Comparison of ENCODE assay signal across 8 cellular contexts in genomic region chr15:92391640-92392039, GRCh38. TPM values are rescaled to one million over a fixed set of nuclear protein-coding genes. Genes with fewer than 3 reads are reported as not detected.
DNase-seq lines count a peak whose midpoint lies in the region; ATAC-seq and TF ChIP-seq lines count a peak whose summit lies in the region.

No MANE protein-coding gene starts in this region.

- no peaks in the 10 kb centered on the region for H3K9me2 ChIP-seq in OCI-LY7 (ENCODE audit: insufficient read depth, low read length)

- H3K36me3 Mint-ChIP-seq in CD4-positive, alpha-beta T cell (ENCODE audit: low read depth): no peaks in the 10 kb centered on the region

- TF ChIP-seq CTCF in C4-2B (conservative IDR thresholded peaks at IDR 0.05): peak; percentile 77
- TF ChIP-seq CTCF in OCI-LY7 (conservative IDR thresholded peaks at IDR 0.05; ENCODE audit: low read length): peak; percentile 64
- TF ChIP-seq CTCF in cardiac muscle cell (IDR thresholded peaks at IDR 0.05; ENCODE audit: low read depth, low read length): peak; percentile 28
- no peak for TF ChIP-seq CTCF in lower lobe of right lung (IDR thresholded peaks at IDR 0.05)
- TF ChIP-seq CTCF in CD4-positive, alpha-beta T cell (IDR thresholded peaks at IDR 0.05): no peak

- H3K27me3 ChIP-seq in cardiac muscle cell: peaks cover 28% of the 10 kb centered on the region
- H3K27me3 ChIP-seq in lower lobe of right lung (ENCODE audit: low read depth): peaks cover 74% of the 10 kb centered on the region
- H3K27me3 ChIP-seq in CD4-positive, alpha-beta T cell (ENCODE audit: control insufficient read depth, insufficient read depth, low read length): peaks cover 78% of the 10 kb centered on the region

- H3K4me1 Mint-ChIP-seq in CD4-positive, alpha-beta T cell (ENCODE audit: low read depth): no peaks in the 10 kb centered on the region

- DNase-seq in OCI-LY7 (ENCODE audit: low spot score) (peak; percentile 18), cardiac muscle cell (ENCODE audit: low read depth in 1 of 2, low spot score in 1 of 2) (peak in 1 of 2 donors; percentile 23), lower lobe of right lung (no peak)
- DNase-seq in CD4-positive, alpha-beta T cell: no peak
- no peak for DNase-seq in activated effector memory CD4-positive, alpha-beta T cell treated with anti-CD3 and anti-CD28 coated beads, Interleukin-2, amount 50 U/mL, for 16 hours

- intact Hi-C loops in OCI-LY7 (cut with micrococcal nuclease; ENCODE audit: unreplicated experiment) (no loop called here), lower lobe of right lung (cut with DNase I) (no loop called here)
- intact Hi-C loops in CD4-positive, alpha-beta T cell (cut with DNase I, micrococcal nuclease): no loop called here

- H2AFZ ChIP-seq in OCI-LY7 (ENCODE audit: low read length): no peak overlapping the region

- CTCF ChIA-PET in OCI-LY7 (lab: Charles Lee; ENCODE audit: unreplicated experiment): no interaction called here
- CTCF ChIA-PET in CD4-positive, alpha-beta T cell (lab: Charles Lee): no interaction called here

- H3K27me3 Mint-ChIP-seq in CD4-positive, alpha-beta T cell: peaks cover 81% of the 10 kb centered on the region

- no peak overlapping the region for H3K4me3 Mint-ChIP-seq in CD4-positive, alpha-beta T cell

- H3K9me3 ChIP-seq in OCI-LY7 (ENCODE audit: low read length) (no peaks in the 10 kb centered on the region), cardiac muscle cell (ENCODE audit: low read depth) (no peaks in the 10 kb centered on the region), lower lobe of right lung (no peaks in the 10 kb centered on the region)
- H3K9me3 ChIP-seq in CD4-positive, alpha-beta T cell (ENCODE audit: control insufficient read depth, low read length): no peaks in the 10 kb centered on the region

- ATAC-seq in GM19467 (IDR thresholded peaks at IDR 0.05; ENCODE audit: unreplicated experiment): peak; percentile 51
- no peak for ATAC-seq in HG02852 (IDR thresholded peaks at IDR 0.05; ENCODE audit: unreplicated experiment)
- ATAC-seq in lower lobe of right lung: no peak
- ATAC-seq in CD4-positive, alpha-beta T cell (ENCODE audit: poor library complexity): no peak

- H3K4me3 ChIP-seq in OCI-LY7 (ENCODE audit: low read depth, low read length, poor library complexity, severe bottlenecking) (no peak overlapping the region), cardiac muscle cell (no peak overlapping the region), lower lobe of right lung (no peak overlapping the region)

- H3K27ac ChIP-seq in C4-2B (no peak overlapping the region), OCI-LY7 (ENCODE audit: low read depth, low read length, poor library complexity, severe bottlenecking) (no peak overlapping the region), cardiac muscle cell (no peak overlapping the region), lower lobe of right lung (no peak overlapping the region)
- H3K27ac ChIP-seq in CD4-positive, alpha-beta T cell (ENCODE audit: low read depth, low read length): no peak overlapping the region

- H3K27ac Mint-ChIP-seq in CD4-positive, alpha-beta T cell: no peak overlapping the region

- H3K4me1 ChIP-seq in OCI-LY7 (ENCODE audit: insufficient read depth, low read length, poor library complexity, severe bottlenecking): no peaks in the 10 kb centered on the region
- H3K4me1 ChIP-seq in cardiac muscle cell (ENCODE audit: low read depth): peaks cover 5% of the 10 kb centered on the region
- peaks cover 10% of the 10 kb centered on the region for H3K4me1 ChIP-seq in lower lobe of right lung

- no peaks in the 10 kb centered on the region for H3K36me3 ChIP-seq in OCI-LY7 (ENCODE audit: insufficient read depth, low read length)
- no peaks in the 10 kb centered on the region for H3K36me3 ChIP-seq in cardiac muscle cell
- no peaks in the 10 kb centered on the region for H3K36me3 ChIP-seq in lower lobe of right lung

- no TSS peak for BruUV-seq in OCI-LY7 (replicated peaks; lab: Mats Ljungman, UMichigan)

- H3K79me2 ChIP-seq in OCI-LY7 (ENCODE audit: insufficient read depth, low read depth, low read length): no peaks in the 10 kb centered on the region

- no peak overlapping the region for H3K4me2 ChIP-seq in OCI-LY7 (ENCODE audit: low read length)

- no peaks in the 10 kb centered on the region for H4K20me1 ChIP-seq in OCI-LY7 (ENCODE audit: insufficient read depth, low read length)

- H3K9me3 Mint-ChIP-seq in CD4-positive, alpha-beta T cell: no peaks in the 10 kb centered on the region

- POLR2A ChIA-PET in OCI-LY7 (lab: Charles Lee): no interaction called here
- POLR2A ChIA-PET in CD4-positive, alpha-beta T cell (lab: Charles Lee): no interaction called here

RNA-seq across cellular contexts. Expression of gene ST8SIA2, which starts 2.0 kb away (rescaled TPM):
- total RNA-seq in OCI-LY7 (2014; rRNA removed; shearing (Covaris generic)): not detected in 2 replicates
- not detected in 2 replicates for total RNA-seq in OCI-LY7 (2022)
- 4.8 and 5.9 TPM in 2 replicates for total RNA-seq in cardiac muscle cell
- polyA plus RNA-seq in cardiac muscle cell: 4.0 and 4.5 TPM in 2 replicates
- not detected for total RNA-seq in lower lobe of right lung
- total RNA-seq in CD4-positive, alpha-beta T cell: not detected

Comparison
In these comparisons a context has a peak if more than half of its experiments do, and no peak if none do; other contexts are left out.
1. CTCF ChIP-seq: peak in C4-2B (single experiment), OCI-LY7 (single experiment) and cardiac muscle cell (single experiment); none in lower lobe of right lung (single experiment) and CD4-positive, alpha-beta T cell (single experiment).